Comparison of ENCODE assay signal across 8 cellular contexts in genomic region chr2:216012133-216012829, GRCh38. TPM values are rescaled to one million over a fixed set of nuclear protein-coding genes. Genes with fewer than 3 reads are reported as not detected.
DNase-seq lines count a peak whose midpoint lies in the region; ATAC-seq and TF ChIP-seq lines count a peak whose summit lies in the region.

No MANE protein-coding gene starts in this region.

- H3K4me1 Mint-ChIP-seq in activated CD4-positive, alpha-beta T cell treated with anti-CD3 and anti-CD28 coated beads, Interleukin-2, amount 10 ng/mL, durations not matched to agents 7 days and 5 days: peaks cover 50% of the 10 kb centered on the region

- peak overlapping the region; percentile 82 for H3K4me3 Mint-ChIP-seq in activated CD4-positive, alpha-beta T cell treated with anti-CD3 and anti-CD28 coated beads, Interleukin-2, amount 10 ng/mL, durations not matched to agents 7 days and 5 days

- POLR2A ChIA-PET in activated CD4-positive, alpha-beta T cell treated with anti-CD3 and anti-CD28 coated beads, Interleukin-2, amount 10 ng/mL, durations not matched to agents 7 days and 5 days (lab: Charles Lee): no interaction called here

- peak overlapping the region; percentile 61 for H3K4me3 ChIP-seq in fibroblast of pulmonary artery (replicated peaks; ENCODE audit: low read depth, low read length)

- no peaks in the 10 kb centered on the region for H3K27me3 Mint-ChIP-seq in activated CD4-positive, alpha-beta T cell treated with anti-CD3 and anti-CD28 coated beads, Interleukin-2, amount 10 ng/mL, durations not matched to agents 7 days and 5 days

- no peak for ATAC-seq in GM21737 (IDR thresholded peaks at IDR 0.05; ENCODE audit: unreplicated experiment)

- H3K9me3 Mint-ChIP-seq in activated CD4-positive, alpha-beta T cell treated with anti-CD3 and anti-CD28 coated beads, Interleukin-2, amount 10 ng/mL, durations not matched to agents 7 days and 5 days: no peaks in the 10 kb centered on the region

- DNase-seq in activated CD4-positive, alpha-beta T cell treated with anti-CD3 and anti-CD28 coated beads, Interleukin-2, amount 10 ng/mL, durations not matched to agents 7 days and 5 days: no peak
- DNase-seq in activated CD4-positive, alpha-beta T cell treated with anti-CD3 and anti-CD28 coated beads, Interleukin-2, amount 50 U/mL, for 48 hours: no peak
- DNase-seq in SK-N-DZ (ENCODE audit: low spot score) (peak; percentile 88), fibroblast of pulmonary artery (ENCODE audit: low read depth) (no peak), renal cortical epithelial cell (ENCODE audit: low read depth) (peak; percentile 100)
- no peak for DNase-seq in stimulated activated CD4-positive, alpha-beta T cell treated with anti-CD3 and anti-CD28 coated beads, Interleukin-2, amount 100 ng/mL, for 48 hours
- no peak for DNase-seq in central memory CD4-positive, alpha-beta T cell

- H3K36me3 Mint-ChIP-seq in activated CD4-positive, alpha-beta T cell treated with anti-CD3 and anti-CD28 coated beads, Interleukin-2, amount 10 ng/mL, durations not matched to agents 7 days and 5 days (ENCODE audit: low read depth): peaks cover 8% of the 10 kb centered on the region

- CTCF ChIA-PET in activated CD4-positive, alpha-beta T cell treated with anti-CD3 and anti-CD28 coated beads, Interleukin-2, amount 10 ng/mL, durations not matched to agents 7 days and 5 days (lab: Charles Lee): interaction anchor here (0.6 to 1.9 kb wide), 5 partner anchors 11 to 102 kb away, joined by 3 to 5 read pairs (median 3); no protein-coding TSS in a partner anchor

- peak overlapping the region; percentile 79 for H3K27ac Mint-ChIP-seq in activated CD4-positive, alpha-beta T cell treated with anti-CD3 and anti-CD28 coated beads, Interleukin-2, amount 10 ng/mL, durations not matched to agents 7 days and 5 days

- no peak for TF ChIP-seq CTCF in fibroblast of pulmonary artery (IDR thresholded peaks at IDR 0.05; ENCODE audit: low read length, missing control alignments)

RNA-seq across cellular contexts. Expression of gene MREG, which starts 1.1 kb away (rescaled TPM):
- 1 to 10 TPM; 9.0 to 9.6 TPM for total RNA-seq in activated CD4-positive, alpha-beta T cell treated with anti-CD3 and anti-CD28 coated beads, Interleukin-2, amount 10 ng/mL, durations not matched to agents 7 days and 5 days
- polyA plus RNA-seq in SK-N-DZ (2014; cell fraction: cytosol; rRNA removed): 14.0 and 15.8 TPM in 2 replicates
- 18.0 and 24.8 TPM in 2 replicates for polyA plus RNA-seq in SK-N-DZ (2014; cell fraction: nucleus; rRNA removed)
- 1.9 and 13.7 TPM in 2 replicates for total RNA-seq in renal cortical epithelial cell

Comparison
In these comparisons a context has a peak if more than half of its experiments do, and no peak if none do; other contexts are left out.
1. DNase-seq: peak in SK-N-DZ (single experiment) and renal cortical epithelial cell (single experiment); none in activated CD4-positive, alpha-beta T cell treated with anti-CD3 and anti-CD28 coated beads, Interleukin-2, amount 10 ng/mL, durations not matched to agents 7 days and 5 days (single experiment), activated CD4-positive, alpha-beta T cell treated with anti-CD3 and anti-CD28 coated beads, Interleukin-2, amount 50 U/mL, for 48 hours (0 of 2), fibroblast of pulmonary artery (single experiment), stimulated activated CD4-positive, alpha-beta T cell treated with anti-CD3 and anti-CD28 coated beads, Interleukin-2, amount 100 ng/mL, for 48 hours (0 of 2) and central memory CD4-positive, alpha-beta T cell (single experiment).